In genomic region chr10:127182161-127182560, GRCh38 we compare ENCODE assay signal across 38 cellular contexts. TPM values are rescaled to one million over a fixed set of nuclear protein-coding genes. Genes with fewer than 3 reads are reported as not detected.
"Had no signal": no experiment of that assay in that cellular context is flagged by ENCODE, and none has a peak within 500 bp of the region (broad histone marks: within the 10 kb centered on the region; RNA-seq: fewer than 3 reads in every experiment).

No MANE protein-coding gene starts in this region.

- H3K9me3 ChIP-seq: MG63 had no signal

- DNase-seq: activated CD4-positive, alpha-beta T cell treated with anti-CD3 and anti-CD28 coated beads for 1 hour; activated CD4-positive, alpha-beta T cell treated with anti-CD3 and anti-CD28 coated beads, Interleukin-2, amount 10 ng/mL, durations not matched to agents 24 days and 14 days; activated CD4-positive, alpha-beta T cell treated with anti-CD3 and anti-CD28 coated beads, Interleukin-2, amount 50 U/mL, for 4 hours; activated CD4-positive, CD25-positive, alpha-beta regulatory T cell; activated CD8-positive, alpha-beta T cell treated with anti-CD3 and anti-CD28 coated beads for 36 hours; activated effector memory CD4-positive, alpha-beta T cell treated with anti-CD3 and anti-CD28 coated beads, Interleukin-2, amount 50 U/mL, for 16 hours; activated naive CD4-positive, alpha-beta T cell; activated naive CD4-positive, alpha-beta T cell treated with anti-CD3 and anti-CD28 coated beads, Interleukin-2, amount 50 U/mL, for 16 hours; activated naive CD8-positive, alpha-beta T cell treated with anti-CD3 and anti-CD28 coated beads for 36 hours; activated T-cell treated with anti-CD3 and anti-CD28 coated beads, Interleukin-2, amount 50 U/mL, for 1 hour; activated T-cell treated with anti-CD3 and anti-CD28 coated beads, Interleukin-2, amount 50 U/mL, for 72 hours; amniotic stem cell; aorta; brain microvascular endothelial cell; MG63; NCI-H1092; NCI-H146; NCI-H187; NCI-H2029 treated with DMSO at 0.1 percent for 48 hours; NCI-H2107; NCI-H2171; NCI-H446; NCI-H510A treated with DMSO at 0.1 percent for 48 hours; NCI-H526 treated with DMSO at 0.1 percent for 48 hours; NCI-H82; RPMI8226; SIG-M5; SW 1271; T-helper 1 cell; T-helper 2 cell; T-helper 9 cell; WERI-Rb-1 had no signal

- H3K36me3 ChIP-seq: brain microvascular endothelial cell, cardiac muscle cell, MG63, WERI-Rb-1 had no signal

- H3K27ac ChIP-seq: brain microvascular endothelial cell, cardiac muscle cell, WERI-Rb-1 had no signal

- H3K27me3 ChIP-seq: brain microvascular endothelial cell, cardiac muscle cell, MG63 had no signal

- H3K4me3 ChIP-seq: cardiac muscle cell, MG63 had no signal

- ATAC-seq: activated CD8-positive, alpha-beta T cell treated with anti-CD3 and anti-CD28 coated beads for 36 hours; activated T-cell treated with anti-CD3 and anti-CD28 coated beads, Interleukin-2, amount 50 U/mL, for 72 hours; activated T-helper 17 cell treated with anti-CD3 and anti-CD28 coated beads, Interleukin-2, amount 50 U/mL, for 72 hours; Panc1; Right ventricle myocardium inferior had no signal

RNA-seq across cellular contexts. Expression of gene INSYN2A, which starts 14.2 kb away (rescaled TPM):
- total RNA-seq: activated CD4-positive, alpha-beta T cell treated with anti-CD3 and anti-CD28 coated beads, Interleukin-2, amount 10 ng/mL, durations not matched to agents 24 days and 14 days; activated CD8-positive, alpha-beta memory T cell treated with anti-CD3 and anti-CD28 coated beads for 36 hours; activated CD8-positive, alpha-beta T cell treated with anti-CD3 and anti-CD28 coated beads for 36 hours; activated naive CD8-positive, alpha-beta T cell treated with anti-CD3 and anti-CD28 coated beads for 36 hours; activated T-cell treated with anti-CD3 and anti-CD28 coated beads, Interleukin-2, amount 50 U/mL, for 72 hours; activated T-helper 17 cell treated with anti-CD3 and anti-CD28 coated beads, Interleukin-2, amount 50 U/mL, for 72 hours; aorta; cardiac muscle cell; Right ventricle myocardium inferior; SK-MEL-5 had no signal
- polyA plus RNA-seq: aorta had no signal
